ENCODE assay signal across 1 cellular context in the genomic region with DNA sequence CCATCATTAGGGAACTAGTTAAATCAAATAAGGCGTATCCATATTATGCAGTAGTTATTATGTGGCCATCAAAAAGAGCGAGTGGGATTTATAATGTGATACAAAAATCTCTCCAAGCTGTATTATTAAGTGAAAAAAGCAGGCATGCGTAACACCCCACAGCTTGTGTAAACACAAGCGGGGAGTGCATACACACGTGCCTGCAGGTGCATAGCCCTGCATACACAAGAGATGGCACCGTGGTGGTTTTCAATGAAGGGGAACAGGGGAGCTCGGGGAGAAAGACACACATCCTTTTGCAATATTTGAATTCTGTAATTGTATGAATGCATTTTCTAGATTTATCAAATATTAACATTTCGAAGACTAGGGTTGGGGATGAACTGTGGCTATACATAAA.
TF ChIP-seq lines count a peak whose summit lies in the region.

No MANE protein-coding gene starts in this region.

TF ChIP-seq in IMR-90, 13 proteins besides CTCF, POLR2A, EP300 and RAD21 (continued from another document):
- TF ChIP-seq MAZ (IDR thresholded peaks at IDR 0.05; ENCODE audit: borderline replicate concordance, low read depth, low read length) = no peak
- no peak for TF ChIP-seq CHD1 (IDR thresholded peaks at IDR 0.05; ENCODE audit: low read depth, low read length)
- no peak for TF ChIP-seq NFE2L2 (IDR thresholded peaks at IDR 0.05; ENCODE audit: low read depth, low read length)
- TF ChIP-seq FOS (IDR thresholded peaks at IDR 0.05; ENCODE audit: low read depth, low read length) = no peak
- TF ChIP-seq CEBPB (IDR thresholded peaks at IDR 0.05; ENCODE audit: low read depth, low read length) = no peak
- TF ChIP-seq, protein P1, sequence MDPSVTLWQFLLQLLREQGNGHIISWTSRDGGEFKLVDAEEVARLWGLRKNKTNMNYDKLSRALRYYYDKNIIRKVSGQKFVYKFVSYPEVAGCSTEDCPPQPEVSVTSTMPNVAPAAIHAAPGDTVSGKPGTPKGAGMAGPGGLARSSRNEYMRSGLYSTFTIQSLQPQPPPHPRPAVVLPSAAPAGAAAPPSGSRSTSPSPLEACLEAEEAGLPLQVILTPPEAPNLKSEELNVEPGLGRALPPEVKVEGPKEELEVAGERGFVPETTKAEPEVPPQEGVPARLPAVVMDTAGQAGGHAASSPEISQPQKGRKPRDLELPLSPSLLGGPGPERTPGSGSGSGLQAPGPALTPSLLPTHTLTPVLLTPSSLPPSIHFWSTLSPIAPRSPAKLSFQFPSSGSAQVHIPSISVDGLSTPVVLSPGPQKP (IDR thresholded peaks at IDR 0.05; ENCODE audit: borderline replicate concordance, low read depth, low read length) = no peak
- no peak for TF ChIP-seq SMC3 (IDR thresholded peaks at IDR 0.05; ENCODE audit: low read depth, low read length)
- no peak for TF ChIP-seq MAFK (IDR thresholded peaks at IDR 0.05; ENCODE audit: low read depth, low read length)
- TF ChIP-seq, protein P2, sequence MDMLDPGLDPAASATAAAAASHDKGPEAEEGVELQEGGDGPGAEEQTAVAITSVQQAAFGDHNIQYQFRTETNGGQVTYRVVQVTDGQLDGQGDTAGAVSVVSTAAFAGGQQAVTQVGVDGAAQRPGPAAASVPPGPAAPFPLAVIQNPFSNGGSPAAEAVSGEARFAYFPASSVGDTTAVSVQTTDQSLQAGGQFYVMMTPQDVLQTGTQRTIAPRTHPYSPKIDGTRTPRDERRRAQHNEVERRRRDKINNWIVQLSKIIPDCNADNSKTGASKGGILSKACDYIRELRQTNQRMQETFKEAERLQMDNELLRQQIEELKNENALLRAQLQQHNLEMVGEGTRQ (IDR thresholded peaks at IDR 0.05; ENCODE audit: low read depth, low read length) = no peak
- TF ChIP-seq RFX5 (IDR thresholded peaks at IDR 0.05; ENCODE audit: low read depth, low read length) = no peak
